Comparison of ENCODE assay signal across 14 cellular contexts in genomic region chr5:118314936-118315335, GRCh38.
A peak's percentile ranks its signal among the peaks of the same experiment; 100 is the strongest.
DNase-seq lines count a peak whose midpoint lies in the region; ATAC-seq and TF ChIP-seq lines count a peak whose summit lies in the region.
"Had no signal": no experiment of that assay in that cellular context is flagged by ENCODE, and none has a peak within 500 bp of the region (broad histone marks: within the 10 kb centered on the region; RNA-seq: fewer than 3 reads in every experiment).

No MANE protein-coding gene starts in this region.

- no peak for ATAC-seq in HG03520 (IDR thresholded peaks at IDR 0.05; ENCODE audit: unreplicated experiment)
- ATAC-seq: HCT116 had no signal

- no peaks in the 10 kb centered on the region for H3K4me1 ChIP-seq in adipocyte (ENCODE audit: control insufficient read depth, insufficient read depth, low read length)
- H3K4me1 ChIP-seq: BE2C, Caco-2 had no signal

- H3K4me3 ChIP-seq in AG10803 (ENCODE audit: low read length) (no peak overlapping the region), adipocyte (ENCODE audit: low read length) (no peak overlapping the region)

- no peaks in the 10 kb centered on the region for H3K9me3 ChIP-seq in adipocyte (ENCODE audit: control insufficient read depth, low read length)
- H3K9me3 ChIP-seq: BE2C, Caco-2 had no signal

- TF ChIP-seq CTCF in AG10803 (conservative IDR thresholded peaks at IDR 0.05; ENCODE audit: low read length) (no peak), nephron (IDR thresholded peaks at IDR 0.05; ENCODE audit: unreplicated experiment in 3 of 3) (no peak)

- no peak overlapping the region for H3K4me3 Mint-ChIP-seq in nephron
- H3K4me3 Mint-ChIP-seq: CD4-positive, alpha-beta T cell had no signal

- H3K27ac Mint-ChIP-seq in nephron, result peak overlapping the region; percentile 17 to 86 (median 61)
- H3K27ac Mint-ChIP-seq: CD4-positive, alpha-beta T cell had no signal

- no peaks in the 10 kb centered on the region for H3K36me3 ChIP-seq in adipocyte (ENCODE audit: control insufficient read depth, insufficient read depth, low read length, severe bottlenecking)
- H3K36me3 ChIP-seq: BE2C had no signal

- no peaks in the 10 kb centered on the region for H3K27me3 Mint-ChIP-seq in nephron (ENCODE audit: low read depth)
- H3K27me3 Mint-ChIP-seq: CD4-positive, alpha-beta T cell had no signal

- no peaks in the 10 kb centered on the region for H3K27me3 ChIP-seq in adipocyte (replicated peaks; ENCODE audit: control insufficient read depth, insufficient read depth, low read length)
- H3K27me3 ChIP-seq: BE2C had no signal

- H3K4me1 Mint-ChIP-seq in nephron, result peaks cover 30% of the 10 kb centered on the region

- peaks cover under 1% of the 10 kb centered on the region for H3K9me3 Mint-ChIP-seq in nephron
- H3K9me3 Mint-ChIP-seq: CD4-positive, alpha-beta T cell had no signal

- no peak overlapping the region for H3K9ac ChIP-seq in adipocyte (ENCODE audit: low read length)

- no peaks in the 10 kb centered on the region for H3K36me3 Mint-ChIP-seq in nephron (ENCODE audit: low read depth)

- peak; percentile 1 for DNase-seq in AG10803 (ENCODE audit: low read depth)
- DNase-seq in adipocyte (ENCODE audit: low read depth), result peak; percentile 42
- DNase-seq in fibroblast of gingiva (ENCODE audit: low read depth), result peak; percentile 48
- no peak for DNase-seq in HK-2 (ENCODE audit: unreplicated experiment)
- no peak for DNase-seq in retina
- DNase-seq: 8988T; BE2C; Caco-2; CD4-positive, alpha-beta T cell; GOT3; H7 had no signal

Comparison
In these comparisons a context has a peak if more than half of its experiments do, and no peak if none do; other contexts are left out.
1. DNase-seq: peak in AG10803 (single experiment), adipocyte (single experiment) and fibroblast of gingiva (single experiment); none in HK-2 (single experiment) and retina (single experiment).